Comparison of ENCODE assay signal across 1 cellular context in the genomic region with DNA sequence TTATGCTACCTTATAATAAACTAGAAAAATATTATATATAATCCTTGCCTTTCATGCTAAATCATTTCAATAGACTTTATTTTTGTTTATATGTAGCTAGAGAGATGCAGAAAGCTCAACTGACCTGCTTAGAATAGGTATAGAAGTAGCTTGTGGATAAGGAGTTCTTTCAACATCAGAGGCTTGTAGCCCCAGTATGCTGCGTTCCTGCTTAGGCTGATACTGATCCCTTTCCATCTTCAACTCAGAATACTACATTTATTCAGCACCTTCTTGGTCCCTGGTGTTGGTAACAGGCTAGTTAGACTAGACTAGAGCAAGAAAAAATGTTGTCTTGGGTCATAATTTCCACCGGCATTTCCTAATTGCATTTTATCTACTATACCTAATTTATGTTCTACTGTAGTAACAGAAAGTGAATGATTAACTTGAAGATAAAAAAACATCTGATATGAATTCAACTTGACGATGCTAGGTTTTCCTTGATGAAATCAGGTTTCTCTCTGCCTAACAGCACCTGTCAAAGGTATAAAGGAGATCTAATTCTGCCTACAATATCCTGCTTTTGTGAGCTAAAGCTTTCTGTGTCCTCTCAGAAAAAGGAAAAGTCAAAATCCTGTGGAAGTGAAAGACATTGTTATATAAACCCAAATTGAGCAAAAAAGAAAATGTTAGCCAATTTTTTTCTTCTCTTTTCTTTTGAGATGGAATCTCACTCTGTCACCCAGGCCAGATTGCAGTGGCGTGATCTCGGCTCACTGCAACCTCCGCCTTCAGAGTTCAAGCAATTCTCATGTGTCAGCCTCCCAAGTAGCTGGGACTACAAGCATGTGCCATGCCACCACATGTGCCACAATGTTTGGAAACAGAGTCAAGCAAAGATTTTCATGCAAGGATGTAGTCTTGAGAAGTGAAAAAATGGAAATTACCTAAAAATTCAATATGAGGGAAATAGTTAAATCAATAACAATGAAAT.
TF ChIP-seq lines count a peak whose summit lies in the region.

No MANE protein-coding gene starts in this region.

TF ChIP-seq in A549, 52 proteins besides CTCF, POLR2A, EP300 and RAD21 (continued from another document):
- TF ChIP-seq, protein P1, sequence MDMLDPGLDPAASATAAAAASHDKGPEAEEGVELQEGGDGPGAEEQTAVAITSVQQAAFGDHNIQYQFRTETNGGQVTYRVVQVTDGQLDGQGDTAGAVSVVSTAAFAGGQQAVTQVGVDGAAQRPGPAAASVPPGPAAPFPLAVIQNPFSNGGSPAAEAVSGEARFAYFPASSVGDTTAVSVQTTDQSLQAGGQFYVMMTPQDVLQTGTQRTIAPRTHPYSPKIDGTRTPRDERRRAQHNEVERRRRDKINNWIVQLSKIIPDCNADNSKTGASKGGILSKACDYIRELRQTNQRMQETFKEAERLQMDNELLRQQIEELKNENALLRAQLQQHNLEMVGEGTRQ (IDR thresholded peaks at IDR 0.05) = no peak
- TF ChIP-seq, protein P2, sequence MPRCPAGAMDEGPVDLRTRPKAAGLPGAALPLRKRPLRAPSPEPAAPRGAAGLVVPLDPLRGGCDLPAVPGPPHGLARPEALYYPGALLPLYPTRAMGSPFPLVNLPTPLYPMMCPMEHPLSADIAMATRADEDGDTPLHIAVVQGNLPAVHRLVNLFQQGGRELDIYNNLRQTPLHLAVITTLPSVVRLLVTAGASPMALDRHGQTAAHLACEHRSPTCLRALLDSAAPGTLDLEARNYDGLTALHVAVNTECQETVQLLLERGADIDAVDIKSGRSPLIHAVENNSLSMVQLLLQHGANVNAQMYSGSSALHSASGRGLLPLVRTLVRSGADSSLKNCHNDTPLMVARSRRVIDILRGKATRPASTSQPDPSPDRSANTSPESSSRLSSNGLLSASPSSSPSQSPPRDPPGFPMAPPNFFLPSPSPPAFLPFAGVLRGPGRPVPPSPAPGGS (IDR thresholded peaks at IDR 0.05) = no peak
